1 cellular context compared by ENCODE assay signal in genomic region chr19:6773323-6773931, GRCh38.
A peak's percentile ranks its signal among the peaks of the same experiment; 100 is the strongest.
TF ChIP-seq lines count a peak whose summit lies in the region.

No MANE protein-coding gene starts in this region.

TF ChIP-seq in K562, 482 proteins besides CTCF, POLR2A, EP300 and RAD21:
- TF ChIP-seq ZBTB40 (IDR thresholded peaks at IDR 0.05) (peak; percentile 39; the same call in 1 of the 2 replicates), ZBTB40 (CRISPR knock-in tag; IDR thresholded peaks at IDR 0.05) (no peak), FOXP1 (CRISPR knock-in tag; IDR thresholded peaks at IDR 0.05) (no peak), CTBP1 (IDR thresholded peaks at IDR 0.05; ENCODE audit: borderline replicate concordance) (0 out of 2 replicates have a peak, but pooled peaks have one; percentile 34), ILF3 (IDR thresholded peaks at IDR 0.05; ENCODE audit: borderline replicate concordance) (no peak), RCOR1 (IDR thresholded peaks at IDR 0.05; ENCODE audit: borderline replicate concordance in 1 of 2, low read depth in 2 of 2, low read length in 2 of 2) (0 out of 4 replicates have a peak, but pooled peaks of 1 of the 2 experiments have one; percentile 37), ZBTB7A (IDR thresholded peaks at IDR 0.05; ENCODE audit: borderline replicate concordance, control insufficient read depth, low read depth, low read length) (peak; percentile 42; the same call in 1 of the 2 replicates), MYC (IDR thresholded peaks at IDR 0.05; ENCODE audit: low read depth, low read length) (peak; percentile 13; the same call in 1 of the 2 replicates), MYC (CRISPR knock-in tag; IDR thresholded peaks at IDR 0.05; ENCODE audit: borderline replicate concordance, low read depth) (no peak)
- TF ChIP-seq, protein P1, sequence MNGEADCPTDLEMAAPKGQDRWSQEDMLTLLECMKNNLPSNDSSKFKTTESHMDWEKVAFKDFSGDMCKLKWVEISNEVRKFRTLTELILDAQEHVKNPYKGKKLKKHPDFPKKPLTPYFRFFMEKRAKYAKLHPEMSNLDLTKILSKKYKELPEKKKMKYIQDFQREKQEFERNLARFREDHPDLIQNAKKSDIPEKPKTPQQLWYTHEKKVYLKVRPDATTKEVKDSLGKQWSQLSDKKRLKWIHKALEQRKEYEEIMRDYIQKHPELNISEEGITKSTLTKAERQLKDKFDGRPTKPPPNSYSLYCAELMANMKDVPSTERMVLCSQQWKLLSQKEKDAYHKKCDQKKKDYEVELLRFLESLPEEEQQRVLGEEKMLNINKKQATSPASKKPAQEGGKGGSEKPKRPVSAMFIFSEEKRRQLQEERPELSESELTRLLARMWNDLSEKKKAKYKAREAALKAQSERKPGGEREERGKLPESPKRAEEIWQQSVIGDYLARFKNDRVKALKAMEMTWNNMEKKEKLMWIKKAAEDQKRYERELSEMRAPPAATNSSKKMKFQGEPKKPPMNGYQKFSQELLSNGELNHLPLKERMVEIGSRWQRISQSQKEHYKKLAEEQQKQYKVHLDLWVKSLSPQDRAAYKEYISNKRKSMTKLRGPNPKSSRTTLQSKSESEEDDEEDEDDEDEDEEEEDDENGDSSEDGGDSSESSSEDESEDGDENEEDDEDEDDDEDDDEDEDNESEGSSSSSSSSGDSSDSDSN (IDR thresholded peaks at IDR 0.05; ENCODE audit: borderline replicate concordance in 1 of 2, low read depth in 2 of 2, low read length in 2 of 2) = 0 out of 4 replicates have a peak, but pooled peaks of 1 of the 2 experiments have one; percentile 30
